Comparison of ENCODE assay signal across 18 cellular contexts in the genomic region with DNA sequence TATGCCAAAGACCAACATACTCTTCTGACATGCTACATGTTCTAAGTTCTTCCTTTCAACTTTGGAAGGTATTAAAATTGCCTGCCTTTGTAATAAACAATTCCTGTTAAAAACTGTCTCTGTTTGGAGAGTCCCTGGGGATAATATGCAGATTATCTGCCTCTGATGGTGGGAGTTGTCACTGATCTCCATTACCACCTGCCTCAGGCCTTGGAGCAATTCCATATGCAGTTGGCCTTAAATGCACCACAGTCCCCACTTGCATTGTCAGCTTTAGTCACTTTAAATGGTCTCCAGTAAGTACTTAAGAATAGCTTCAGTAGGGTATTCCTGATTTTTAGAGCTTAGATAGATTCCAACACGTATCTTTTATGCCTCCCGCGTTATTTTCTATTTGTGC.
"Had no signal": no experiment of that assay in that cellular context is flagged by ENCODE, and none has a peak within 500 bp of the region (broad histone marks: within the 10 kb centered on the region; RNA-seq: fewer than 3 reads in every experiment).

No MANE protein-coding gene starts in this region.

- H3K36me3 ChIP-seq: esophagus muscularis mucosa, gastroesophageal sphincter, heart right ventricle, left ventricle myocardium inferior, thyroid gland had no signal

- H3K9me3 ChIP-seq: esophagus muscularis mucosa, gastroesophageal sphincter, heart right ventricle, left ventricle myocardium inferior, thyroid gland had no signal

- DNase-seq: activated CD4-positive, alpha-beta memory T cell treated with anti-CD3 and anti-CD28 coated beads, Interleukin-2, amount 10 ng/mL, durations not matched to agents 7 days and 5 days; activated CD4-positive, alpha-beta T cell treated with anti-CD3 and anti-CD28 coated beads for 48 hours; activated CD8-positive, alpha-beta memory T cell treated with anti-CD3 and anti-CD28 coated beads, Interleukin-2, amount 10 ng/mL, durations not matched to agents 7 days and 5 days; activated naive CD8-positive, alpha-beta T cell treated with anti-CD3 and anti-CD28 coated beads for 36 hours; amniotic stem cell; effector memory CD4-positive, alpha-beta T cell; heart right ventricle; immature natural killer cell; kidney glomerular epithelial cell; left ventricle myocardium inferior; mammary epithelial cell; naive B cell; retina; stimulated activated CD4-positive, alpha-beta T cell treated with anti-CD3 and anti-CD28 coated beads, Interleukin-2, amount 100 ng/mL, for 24 hours; stimulated activated naive CD4-positive, alpha-beta T cell treated with Interleukin-2 at 50 U/mL for 16 hours; thyroid gland had no signal

- H3K27ac ChIP-seq: esophagus muscularis mucosa, gastroesophageal sphincter, heart right ventricle, left ventricle myocardium inferior, thyroid gland had no signal

- H3K4me1 ChIP-seq: esophagus muscularis mucosa, gastroesophageal sphincter, thyroid gland had no signal

- H3K27me3 ChIP-seq: esophagus muscularis mucosa, gastroesophageal sphincter, thyroid gland had no signal

- H3K4me3 ChIP-seq: esophagus muscularis mucosa, gastroesophageal sphincter, heart right ventricle, left ventricle myocardium inferior, thyroid gland had no signal
